Comparison of ENCODE assay signal across 1 cellular context in genomic region chr11:73956876-73957653, GRCh38.
TF ChIP-seq lines count a peak whose summit lies in the region.

No MANE protein-coding gene starts in this region.

TF ChIP-seq in H1, 55 proteins besides CTCF, POLR2A, EP300 and RAD21:
- no peak for TF ChIP-seq ATF2 (IDR thresholded peaks at IDR 0.05; ENCODE audit: low read length)
- TF ChIP-seq TEAD4 (IDR thresholded peaks at IDR 0.05; ENCODE audit: low read depth, low read length): no peak
- TF ChIP-seq SP2 (IDR thresholded peaks at IDR 0.05; ENCODE audit: low read length): no peak
- no peak for TF ChIP-seq JUND (IDR thresholded peaks at IDR 0.05; ENCODE audit: low read length)
- TF ChIP-seq CEBPB (IDR thresholded peaks at IDR 0.05; ENCODE audit: low read depth, low read length): no peak
- no peak for TF ChIP-seq CHD2 (IDR thresholded peaks at IDR 0.05; ENCODE audit: low read length)
- no peak for TF ChIP-seq SIX5 (IDR thresholded peaks at IDR 0.05; ENCODE audit: low read depth, low read length)
- no peak for TF ChIP-seq YY1 (IDR thresholded peaks at IDR 0.05; ENCODE audit: low read depth, low read length)
- TF ChIP-seq SRF (IDR thresholded peaks at IDR 0.05; ENCODE audit: low read depth, low read length): no peak
- no peak for TF ChIP-seq KDM4A (IDR thresholded peaks at IDR 0.05; ENCODE audit: low read depth, low read length, severe bottlenecking)
- TF ChIP-seq RBBP5 (IDR thresholded peaks at IDR 0.05; ENCODE audit: borderline replicate concordance, low read depth, low read length): no peak
- TF ChIP-seq TBP (IDR thresholded peaks at IDR 0.05; ENCODE audit: low read depth, low read length): no peak
- no peak for TF ChIP-seq SP4 (IDR thresholded peaks at IDR 0.05; ENCODE audit: low read length)
- TF ChIP-seq SP1 (IDR thresholded peaks at IDR 0.05; ENCODE audit: low read depth, low read length): no peak
- TF ChIP-seq GTF2F1 (IDR thresholded peaks at IDR 0.05; ENCODE audit: borderline replicate concordance, low read depth, low read length): no peak
- no peak for TF ChIP-seq MAX (IDR thresholded peaks at IDR 0.05)
- no peak for TF ChIP-seq TAF1 (IDR thresholded peaks at IDR 0.05; ENCODE audit: low read depth, low read length)
- TF ChIP-seq EZH2 (IDR thresholded peaks at IDR 0.05; ENCODE audit: low read depth, low read length, severe bottlenecking): no peak
